ENCODE assay signal across 13 cellular contexts in genomic region chr19:11264452-11265176, GRCh38. TPM values are rescaled to one million over a fixed set of nuclear protein-coding genes. Genes with fewer than 3 reads are reported as not detected.
A peak's percentile ranks its signal among the peaks of the same experiment; 100 is the strongest.
DNase-seq lines count a peak whose midpoint lies in the region; ATAC-seq and TF ChIP-seq lines count a peak whose summit lies in the region.
"Had no signal": no experiment of that assay in that cellular context is flagged by ENCODE, and none has a peak within 500 bp of the region (broad histone marks: within the 10 kb centered on the region; RNA-seq: fewer than 3 reads in every experiment).

No MANE protein-coding gene starts in this region.

- no peaks in the 10 kb centered on the region for H3K36me3 ChIP-seq in CD4-positive, CD25-positive, alpha-beta regulatory T cell (ENCODE audit: control insufficient read depth, insufficient read depth, low read length)

- no peak for ATAC-seq in CD4-positive, CD25-positive, alpha-beta regulatory T cell (ENCODE audit: low read depth in 2 of 2)
- ATAC-seq in foreskin keratinocyte (peak; percentile 8), naive B cell (ENCODE audit: low read depth in 2 of 2) (no peak), GM18907 (IDR thresholded peaks at IDR 0.05; ENCODE audit: unreplicated experiment) (no peak)
- no peak for ATAC-seq in CD4-positive, alpha-beta T cell (ENCODE audit: poor library complexity)

- H3K27me3 Mint-ChIP-seq in CD4-positive, CD25-positive, alpha-beta regulatory T cell, result peaks cover 28% of the 10 kb centered on the region
- peaks cover 12 to 67% (median 43%) of the 10 kb centered on the region in 3 donors for H3K27me3 Mint-ChIP-seq in naive B cell
- H3K27me3 Mint-ChIP-seq in CD4-positive, alpha-beta T cell, result peaks cover 80% of the 10 kb centered on the region

- H3K27ac Mint-ChIP-seq in CD4-positive, CD25-positive, alpha-beta regulatory T cell, result peak overlapping the region in 2 of 3 donors; percentile 6 to 72
- peak overlapping the region in 1 of 6 donors; percentile 94 for H3K27ac Mint-ChIP-seq in naive B cell
- H3K27ac Mint-ChIP-seq in CD4-positive, alpha-beta T cell, result no peak overlapping the region

- H3K4me3 ChIP-seq in CD4-positive, CD25-positive, alpha-beta regulatory T cell (ENCODE audit: low read depth, low read length), result no peak overlapping the region

- intact Hi-C loops in CD4-positive, alpha-beta T cell (cut with DNase I, micrococcal nuclease), result no loop called here

- peak overlapping the region; percentile 44 to 78 (median 62) for H3K4me3 Mint-ChIP-seq in CD4-positive, CD25-positive, alpha-beta regulatory T cell
- H3K4me3 Mint-ChIP-seq in naive B cell, result peak overlapping the region in 6 of 8 donors; percentile 36 to 83 (median 63)
- H3K4me3 Mint-ChIP-seq in CD4-positive, alpha-beta T cell, result no peak overlapping the region

- H3K27me3 ChIP-seq in CD4-positive, CD25-positive, alpha-beta regulatory T cell (ENCODE audit: control insufficient read depth, insufficient read depth, low read length), result peaks cover 7% of the 10 kb centered on the region
- no peaks in the 10 kb centered on the region for H3K27me3 ChIP-seq in foreskin keratinocyte
- H3K27me3 ChIP-seq in CD4-positive, alpha-beta T cell (ENCODE audit: control insufficient read depth, insufficient read depth, low read length), result peaks cover 49% of the 10 kb centered on the region

- H3K9me3 ChIP-seq in CD4-positive, CD25-positive, alpha-beta regulatory T cell (ENCODE audit: control insufficient read depth in 2 of 2, low read length in 2 of 2), result no peaks in the 10 kb centered on the region
- no peaks in the 10 kb centered on the region for H3K9me3 ChIP-seq in CD4-positive, alpha-beta T cell (ENCODE audit: control insufficient read depth, low read length)

- H3K27ac ChIP-seq in CD4-positive, CD25-positive, alpha-beta regulatory T cell (ENCODE audit: insufficient read depth, low read length, poor library complexity, severe bottlenecking), result no peak overlapping the region
- H3K27ac ChIP-seq in foreskin keratinocyte, result peak overlapping the region; percentile 20
- no peak overlapping the region for H3K27ac ChIP-seq in CD4-positive, alpha-beta T cell (ENCODE audit: low read depth, low read length)
- H3K27ac ChIP-seq: VCaP had no signal

- CTCF ChIA-PET in CD4-positive, alpha-beta T cell (lab: Charles Lee), result no interaction called here

- peaks cover 0 to 3% (median 0%) of the 10 kb centered on the region in 7 donors for H3K9me3 Mint-ChIP-seq in CD4-positive, CD25-positive, alpha-beta regulatory T cell
- peaks cover 0 to 3% (median 0%) of the 10 kb centered on the region in 7 donors for H3K9me3 Mint-ChIP-seq in naive B cell
- H3K9me3 Mint-ChIP-seq in CD4-positive, alpha-beta T cell, result no peaks in the 10 kb centered on the region

- H3K4me1 Mint-ChIP-seq in CD4-positive, CD25-positive, alpha-beta regulatory T cell, result peaks cover 0 to 6% (median 0%) of the 10 kb centered on the region in 4 donors
- H3K4me1 Mint-ChIP-seq in naive B cell, result peaks cover 0 to 15% (median 4%) of the 10 kb centered on the region in 3 donors
- no peaks in the 10 kb centered on the region for H3K4me1 Mint-ChIP-seq in CD4-positive, alpha-beta T cell (ENCODE audit: low read depth)

- no peak for TF ChIP-seq CTCF in foreskin keratinocyte (conservative IDR thresholded peaks at IDR 0.05)
- no peak for TF ChIP-seq CTCF in CD4-positive, alpha-beta T cell (IDR thresholded peaks at IDR 0.05)

- POLR2A ChIA-PET in CD4-positive, alpha-beta T cell (lab: Charles Lee), result no interaction called here

- no peaks in the 10 kb centered on the region for H3K36me3 Mint-ChIP-seq in CD4-positive, CD25-positive, alpha-beta regulatory T cell
- no peaks in the 10 kb centered on the region for H3K36me3 Mint-ChIP-seq in naive B cell
- H3K36me3 Mint-ChIP-seq in CD4-positive, alpha-beta T cell (ENCODE audit: low read depth), result no peaks in the 10 kb centered on the region

- H3K4me1 ChIP-seq in CD4-positive, CD25-positive, alpha-beta regulatory T cell (ENCODE audit: control insufficient read depth, insufficient read depth, low read length, poor library complexity, severe bottlenecking), result peaks cover 9% of the 10 kb centered on the region
- peaks cover 15% of the 10 kb centered on the region for H3K4me1 ChIP-seq in foreskin keratinocyte

- no peak for DNase-seq in CD4-positive, CD25-positive, alpha-beta regulatory T cell
- DNase-seq in NCI-H226, result peak; percentile 24
- DNase-seq in foreskin keratinocyte, result peak; percentile 59 to 62
- DNase-seq in naive B cell, result no peak
- no peak for DNase-seq in activated effector memory CD4-positive, alpha-beta T cell treated with anti-CD3 and anti-CD28 coated beads, Interleukin-2, amount 50 U/mL, for 16 hours
- no peak for DNase-seq in activated CD4-positive, alpha-beta T cell treated with anti-CD3 and anti-CD28 coated beads, Interleukin-2, amount 50 U/mL, for 4 hours
- DNase-seq in CD4-positive, alpha-beta T cell, result no peak
- DNase-seq: activated naive CD4-positive, alpha-beta T cell treated with anti-CD3 and anti-CD28 coated beads, Interleukin-2, amount 50 U/mL, for 16 hours; NCI-H524 treated with DMSO at 0.1 percent for 48 hours had no signal

RNA-seq across cellular contexts. Expression of gene DOCK6, which starts 2.3 kb away (rescaled TPM):
- total RNA-seq in CD4-positive, CD25-positive, alpha-beta regulatory T cell, result 2.8 TPM
- 1 to 10 TPM in 1 of 4 donors, under 1 TPM in 2, not detected in 1; 0.07 to 1.1 (median 0.12) TPM for polyA plus RNA-seq in CD4-positive, CD25-positive, alpha-beta regulatory T cell
- total RNA-seq in foreskin keratinocyte, result 17.7 and 30.9 TPM in 2 replicates
- polyA plus RNA-seq in foreskin keratinocyte (14.4 and 21.2 TPM in 2 replicates), naive B cell (ENCODE audit: low read depth in 6 of 6) (under 1 TPM in 5 of 6 donors, not detected in 1; 0.18 to 0.87 (median 0.31) TPM)
- under 1 TPM; 0.14 to 0.38 TPM for total RNA-seq in CD4-positive, alpha-beta T cell

RNA-seq across cellular contexts. Expression of gene ANGPTL8, which starts 25.2 kb away (rescaled TPM):
- not detected for total RNA-seq in CD4-positive, CD25-positive, alpha-beta regulatory T cell
- not detected for polyA plus RNA-seq in CD4-positive, CD25-positive, alpha-beta regulatory T cell
- not detected in 2 replicates for total RNA-seq in foreskin keratinocyte
- not detected in 2 replicates for polyA plus RNA-seq in foreskin keratinocyte
- not detected for polyA plus RNA-seq in naive B cell (ENCODE audit: low read depth in 6 of 6)
- total RNA-seq in CD4-positive, alpha-beta T cell, result not detected
- total RNA-seq: HT1080 had no signal
- polyA plus RNA-seq: BJ had no signal

RNA-seq across cellular contexts. Expression of gene TSPAN16, which starts 31.3 kb away (rescaled TPM):
- total RNA-seq in CD4-positive, CD25-positive, alpha-beta regulatory T cell, result not detected
- polyA plus RNA-seq in CD4-positive, CD25-positive, alpha-beta regulatory T cell, result not detected
- not detected in 2 replicates for total RNA-seq in foreskin keratinocyte
- not detected in 2 replicates for polyA plus RNA-seq in foreskin keratinocyte
- not detected for polyA plus RNA-seq in naive B cell (ENCODE audit: low read depth in 6 of 6)
- total RNA-seq in CD4-positive, alpha-beta T cell, result not detected
- total RNA-seq: HT1080 had no signal
- polyA plus RNA-seq: BJ had no signal

Comparison
In these comparisons a context has a peak if more than half of its experiments do, and no peak if none do; other contexts are left out.
1. DNase-seq: peak in NCI-H226 (single experiment) and foreskin keratinocyte (2 of 2); none in CD4-positive, CD25-positive, alpha-beta regulatory T cell (0 of 3), naive B cell (single experiment), activated effector memory CD4-positive, alpha-beta T cell treated with anti-CD3 and anti-CD28 coated beads, Interleukin-2, amount 50 U/mL, for 16 hours (single experiment), activated CD4-positive, alpha-beta T cell treated with anti-CD3 and anti-CD28 coated beads, Interleukin-2, amount 50 U/mL, for 4 hours (0 of 2) and CD4-positive, alpha-beta T cell (0 of 10).